17 cellular contexts compared by ENCODE assay signal in the genomic region with DNA sequence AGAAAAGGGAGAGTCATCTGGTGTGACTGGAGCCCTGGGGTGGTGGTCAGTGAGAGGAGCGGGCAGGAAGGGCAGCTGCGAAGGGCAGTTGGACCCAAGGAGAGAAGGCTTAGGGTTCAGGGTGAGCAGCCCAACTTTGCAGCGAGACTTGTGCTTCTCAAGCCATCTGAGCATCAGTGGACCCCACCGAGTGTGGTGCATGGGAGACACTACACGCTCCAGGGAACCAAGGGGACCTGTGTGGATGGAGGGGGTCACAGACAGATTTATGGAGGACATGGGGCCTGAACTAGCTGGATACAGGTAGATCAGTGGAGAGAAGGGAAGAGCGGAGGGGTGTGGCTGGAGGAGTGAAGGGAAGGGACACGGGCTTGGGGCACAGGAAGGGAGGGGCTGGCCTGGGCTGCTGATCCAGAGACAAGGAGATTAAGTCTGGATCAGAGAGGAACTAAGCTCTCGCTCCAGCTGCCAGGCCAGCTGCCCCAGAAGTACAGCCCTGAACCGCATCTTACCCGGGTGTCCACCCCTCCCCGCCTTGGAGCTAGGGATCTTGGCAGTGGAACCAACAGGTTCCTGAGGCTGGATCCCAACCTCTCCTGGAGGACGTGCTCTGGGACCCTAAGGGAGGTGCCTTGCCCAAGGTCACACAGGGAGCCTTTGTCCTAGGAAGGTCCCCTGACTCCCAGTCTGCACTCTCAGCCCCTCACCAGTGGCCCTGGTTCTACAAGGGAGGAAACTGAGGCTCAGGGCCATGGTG.
DNase-seq lines count a peak whose midpoint lies in the region; ATAC-seq and TF ChIP-seq lines count a peak whose summit lies in the region.
"Had no signal": no experiment of that assay in that cellular context is flagged by ENCODE, and none has a peak within 500 bp of the region (broad histone marks: within the 10 kb centered on the region; RNA-seq: fewer than 3 reads in every experiment).

No MANE protein-coding gene starts in this region.

- H3K4me3 ChIP-seq in right atrium auricular region: no peak overlapping the region
- H3K4me3 ChIP-seq in neural cell (ENCODE audit: low read length): no peak overlapping the region
- no peak overlapping the region for H3K4me3 ChIP-seq in upper lobe of left lung
- H3K4me3 ChIP-seq: A549, smooth muscle cell, tibial artery had no signal

- H3K79me2 ChIP-seq in neural cell (replicated peaks; ENCODE audit: insufficient read depth, low read length): no peaks in the 10 kb centered on the region
- H3K79me2 ChIP-seq: parathyroid adenoma had no signal

- intact Hi-C loops in Right ventricle myocardium superior (cut with DNase I): no loop called here

- no peak for TF ChIP-seq POLR2A in upper lobe of left lung (IDR thresholded peaks at IDR 0.05)

- no peak for DNase-seq in Right ventricle myocardium superior
- DNase-seq in right atrium auricular region (ENCODE audit: low spot score): no peak
- no peak for DNase-seq in upper lobe of left lung
- DNase-seq in NCI-H2029 (lab: John Stamatoyannopoulos, UW): no peak
- DNase-seq: CD4-positive, CD25-positive, alpha-beta regulatory T cell; DMS79 treated with DMSO at 0.1 percent for 48 hours; HFFc6; NCI-H1436 treated with DMSO at 0.1 percent for 48 hours; tibial artery had no signal

- TF ChIP-seq EP300 in neural cell (conservative IDR thresholded peaks at IDR 0.05; ENCODE audit: poor library complexity, severe bottlenecking) (no peak), upper lobe of left lung (IDR thresholded peaks at IDR 0.05) (no peak)

- no peaks in the 10 kb centered on the region for H3K27me3 ChIP-seq in right atrium auricular region
- no peaks in the 10 kb centered on the region for H3K27me3 ChIP-seq in neural cell (ENCODE audit: insufficient read depth, low read depth, low read length)
- H3K27me3 ChIP-seq in upper lobe of left lung: no peaks in the 10 kb centered on the region
- H3K27me3 ChIP-seq: tibial artery had no signal

- TF ChIP-seq CTCF in right atrium auricular region (IDR thresholded peaks at IDR 0.05) (no peak), neural cell (IDR thresholded peaks at IDR 0.05; ENCODE audit: poor library complexity, severe bottlenecking) (no peak), upper lobe of left lung (IDR thresholded peaks at IDR 0.05) (no peak)

- H3K27ac ChIP-seq in right atrium auricular region (peak overlapping the region in 1 of 2 donors; percentile 66), cingulate gyrus (ENCODE audit: low read depth, low read length) (peak overlapping the region; percentile 97), neural cell (ENCODE audit: low read length) (peak overlapping the region; percentile 90), upper lobe of left lung (peak overlapping the region; percentile 70 to 84 (median 74))
- H3K27ac ChIP-seq: A549, parathyroid adenoma had no signal

- peak; percentile 2 for ATAC-seq in Right ventricle myocardium superior (ENCODE audit: poor library complexity)
- no peak for ATAC-seq in upper lobe of left lung (ENCODE audit: low FRiP score in 2 of 2)
- ATAC-seq in GM21529 (IDR thresholded peaks at IDR 0.05; ENCODE audit: unreplicated experiment): no peak
- ATAC-seq in HG02571 (IDR thresholded peaks at IDR 0.05; ENCODE audit: unreplicated experiment): no peak
- ATAC-seq: activated T-helper 17 cell treated with anti-CD3 and anti-CD28 coated beads, Interleukin-2, amount 50 U/mL, for 72 hours had no signal

- peaks cover 0 to 44% of the 10 kb centered on the region in 2 donors for H3K4me1 ChIP-seq in right atrium auricular region
- H3K4me1 ChIP-seq in upper lobe of left lung: peaks cover 18 to 27% (median 20%) of the 10 kb centered on the region in 4 donors
- H3K4me1 ChIP-seq: A549 had no signal

- H3K9ac ChIP-seq in neural cell (ENCODE audit: low read length): peak overlapping the region; percentile 61
- H3K9ac ChIP-seq: parathyroid adenoma had no signal

- no peak overlapping the region for H3K4me2 ChIP-seq in neural cell (ENCODE audit: low read length)
- H3K4me2 ChIP-seq: A549 had no signal

- H3F3A ChIP-seq in neural cell (ENCODE audit: insufficient read depth, low read length, poor library complexity, severe bottlenecking): no peaks in the 10 kb centered on the region

- 79 to 81% methylated on average over 11 to 12 of the region's 12 CpGs for WGBS in upper lobe of left lung, 2 donors

- H4K20me1 ChIP-seq in neural cell (ENCODE audit: insufficient read depth): no peaks in the 10 kb centered on the region

- H3K36me3 ChIP-seq in right atrium auricular region (no peaks in the 10 kb centered on the region), neural cell (ENCODE audit: insufficient read depth, low read length) (no peaks in the 10 kb centered on the region), upper lobe of left lung (no peaks in the 10 kb centered on the region)
- H3K36me3 ChIP-seq: tibial artery had no signal

- H2AFZ ChIP-seq in neural cell (ENCODE audit: low read depth, low read length): no peak overlapping the region
- H2AFZ ChIP-seq: parathyroid adenoma had no signal

- H3K9me2 ChIP-seq in neural cell (ENCODE audit: insufficient read depth, low read length): no peaks in the 10 kb centered on the region

- TF ChIP-seq RAD21 in neural cell (conservative IDR thresholded peaks at IDR 0.05): no peak

- no peaks in the 10 kb centered on the region for H3K9me3 ChIP-seq in right atrium auricular region
- H3K9me3 ChIP-seq in neural cell (ENCODE audit: low read length): no peaks in the 10 kb centered on the region
- no peaks in the 10 kb centered on the region for H3K9me3 ChIP-seq in upper lobe of left lung
- H3K9me3 ChIP-seq: A549, tibial artery had no signal

TF ChIP-seq in neural cell, 6 proteins besides CTCF, POLR2A, EP300 and RAD21:
- TF ChIP-seq POLR2AphosphoS5 (IDR thresholded peaks at IDR 0.05) (no peak), SMC3 (conservative IDR thresholded peaks at IDR 0.05; ENCODE audit: poor library complexity) (no peak), MXI1 (conservative IDR thresholded peaks at IDR 0.05; ENCODE audit: poor library complexity, severe bottlenecking) (no peak), TAF1 (IDR thresholded peaks at IDR 0.05; ENCODE audit: low read depth) (no peak), EZH2 (IDR thresholded peaks at IDR 0.05; ENCODE audit: borderline replicate concordance, insufficient read depth, low read length, poor library complexity, severe bottlenecking) (no peak)
- TF ChIP-seq, protein P1, sequence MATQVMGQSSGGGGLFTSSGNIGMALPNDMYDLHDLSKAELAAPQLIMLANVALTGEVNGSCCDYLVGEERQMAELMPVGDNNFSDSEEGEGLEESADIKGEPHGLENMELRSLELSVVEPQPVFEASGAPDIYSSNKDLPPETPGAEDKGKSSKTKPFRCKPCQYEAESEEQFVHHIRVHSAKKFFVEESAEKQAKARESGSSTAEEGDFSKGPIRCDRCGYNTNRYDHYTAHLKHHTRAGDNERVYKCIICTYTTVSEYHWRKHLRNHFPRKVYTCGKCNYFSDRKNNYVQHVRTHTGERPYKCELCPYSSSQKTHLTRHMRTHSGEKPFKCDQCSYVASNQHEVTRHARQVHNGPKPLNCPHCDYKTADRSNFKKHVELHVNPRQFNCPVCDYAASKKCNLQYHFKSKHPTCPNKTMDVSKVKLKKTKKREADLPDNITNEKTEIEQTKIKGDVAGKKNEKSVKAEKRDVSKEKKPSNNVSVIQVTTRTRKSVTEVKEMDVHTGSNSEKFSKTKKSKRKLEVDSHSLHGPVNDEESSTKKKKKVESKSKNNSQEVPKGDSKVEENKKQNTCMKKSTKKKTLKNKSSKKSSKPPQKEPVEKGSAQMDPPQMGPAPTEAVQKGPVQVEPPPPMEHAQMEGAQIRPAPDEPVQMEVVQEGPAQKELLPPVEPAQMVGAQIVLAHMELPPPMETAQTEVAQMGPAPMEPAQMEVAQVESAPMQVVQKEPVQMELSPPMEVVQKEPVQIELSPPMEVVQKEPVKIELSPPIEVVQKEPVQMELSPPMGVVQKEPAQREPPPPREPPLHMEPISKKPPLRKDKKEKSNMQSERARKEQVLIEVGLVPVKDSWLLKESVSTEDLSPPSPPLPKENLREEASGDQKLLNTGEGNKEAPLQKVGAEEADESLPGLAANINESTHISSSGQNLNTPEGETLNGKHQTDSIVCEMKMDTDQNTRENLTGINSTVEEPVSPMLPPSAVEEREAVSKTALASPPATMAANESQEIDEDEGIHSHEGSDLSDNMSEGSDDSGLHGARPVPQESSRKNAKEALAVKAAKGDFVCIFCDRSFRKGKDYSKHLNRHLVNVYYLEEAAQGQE (IDR thresholded peaks at IDR 0.05; ENCODE audit: borderline replicate concordance): no peak
